Comparison of ENCODE assay signal across 8 cellular contexts in the genomic region with DNA sequence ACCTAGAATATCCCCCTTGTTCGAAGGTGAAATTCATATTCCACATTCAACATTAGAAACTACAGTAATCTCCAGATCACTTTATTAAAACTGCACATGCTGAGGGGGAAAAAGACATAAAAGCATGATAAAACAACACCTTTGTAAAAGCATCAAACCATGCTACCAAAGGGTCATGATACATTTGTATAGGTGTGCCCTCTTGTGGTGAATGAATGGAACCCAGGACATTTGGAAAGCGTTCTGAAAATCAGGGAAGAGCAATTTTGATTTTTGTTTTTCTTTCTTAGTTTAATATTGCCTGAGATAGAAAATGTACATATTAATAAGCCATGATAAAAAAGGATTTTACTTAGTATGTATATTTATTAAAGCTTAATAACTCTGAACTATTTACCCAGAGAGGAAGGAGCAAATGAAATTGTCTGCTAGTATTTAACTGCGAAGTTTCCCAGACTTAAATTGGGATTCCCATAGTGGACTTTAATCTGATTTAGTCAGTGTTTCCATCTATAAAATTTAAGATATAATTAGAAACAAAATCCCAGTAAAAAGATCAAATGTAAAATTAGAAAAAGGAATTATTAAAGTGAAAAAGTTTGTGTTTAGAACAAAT.
DNase-seq lines count a peak whose midpoint lies in the region; ATAC-seq, FAIRE-seq and TF ChIP-seq lines count a peak whose summit lies in the region.

No MANE protein-coding gene starts in this region.

- no peak overlapping the region for H3K4me2 ChIP-seq in A549

- FAIRE-seq in A549 (lab: Jason Lieb, UNC), result peak; percentile 28
- peak; percentile 40 for FAIRE-seq in GM19239 (lab: Jason Lieb, UNC)

- CTCF ChIA-PET in A549 (lab: Yijun Ruan, JAX), result interaction anchor here (0.7 to 1.1 kb wide), 3 partner anchors 9 to 26 kb away, joined by 3 to 4 read pairs (median 3); no protein-coding TSS in a partner anchor

- TF ChIP-seq RAD21 in A549 (conservative IDR thresholded peaks at IDR 0.05 in 1 of 2, IDR thresholded peaks at IDR 0.05 in 1 of 2), result peak; percentile 60 to 66

- no peak for TF ChIP-seq EP300 in A549 (IDR thresholded peaks at IDR 0.05)

- peak; percentile 1 to 39 for DNase-seq in A549 (ENCODE audit: low read depth in 1 of 2, low spot score in 1 of 2)
- no peak for DNase-seq in GM19239 (ENCODE audit: insufficient read length, low spot score)
- DNase-seq in NCI-H1694 treated with DMSO at 0.1 percent for 48 hours (lab: John Stamatoyannopoulos, UW), result peak; percentile 59
- DNase-seq in WERI-Rb-1, result no peak
- DNase-seq in kidney glomerular epithelial cell (lab: John Stamatoyannopoulos, UW), result peak; percentile 36
- DNase-seq in sciatic nerve (ENCODE audit: low spot score), result no peak
- no peak for DNase-seq in activated CD4-positive, alpha-beta T cell treated with anti-CD3 and anti-CD28 coated beads for 4 hours
- DNase-seq in T1000 (lab: John Stamatoyannopoulos, UW), result no peak

- no peaks in the 10 kb centered on the region for H3K36me3 ChIP-seq in WERI-Rb-1

- no peak for TF ChIP-seq POLR2A in A549 (IDR thresholded peaks at IDR 0.05; ENCODE audit: low read length)

- H3K9me3 ChIP-seq in A549, result no peaks in the 10 kb centered on the region
- no peaks in the 10 kb centered on the region for H3K9me3 ChIP-seq in WERI-Rb-1 (ENCODE audit: severe bottlenecking)

- WGBS in A549 (ENCODE audit: missing lambda C conversion rate), result 32% methylated on average over 3 of the region's 3 CpGs

- H3K27ac ChIP-seq in A549, result no peak overlapping the region
- H3K27ac ChIP-seq in WERI-Rb-1, result no peak overlapping the region

- TF ChIP-seq CTCF in A549 (IDR thresholded peaks at IDR 0.05) (peak; percentile 72), WERI-Rb-1 (IDR thresholded peaks at IDR 0.05; ENCODE audit: low read depth, low read length) (peak; percentile 64)

- no peak overlapping the region for H3K4me3 ChIP-seq in A549
- H3K4me3 ChIP-seq in WERI-Rb-1 (ENCODE audit: low read depth, low read length), result no peak overlapping the region

- intact Hi-C loops in sciatic nerve (cut with DNase I), result no loop called here

- no peaks in the 10 kb centered on the region for H3K4me1 ChIP-seq in A549

- POLR2A ChIA-PET in A549 (lab: Yijun Ruan, JAX), result no interaction called here

- peak; percentile 70 to 74 for ATAC-seq in A549
- ATAC-seq in sciatic nerve, result no peak

- H3K27me3 ChIP-seq in WERI-Rb-1 (ENCODE audit: insufficient read depth, low read depth, severe bottlenecking), result no peaks in the 10 kb centered on the region

TF ChIP-seq in A549, 52 proteins besides CTCF, POLR2A, EP300 and RAD21:
- peak; percentile 72 for TF ChIP-seq SMC3 (IDR thresholded peaks at IDR 0.05)
- TF ChIP-seq, protein P1, sequence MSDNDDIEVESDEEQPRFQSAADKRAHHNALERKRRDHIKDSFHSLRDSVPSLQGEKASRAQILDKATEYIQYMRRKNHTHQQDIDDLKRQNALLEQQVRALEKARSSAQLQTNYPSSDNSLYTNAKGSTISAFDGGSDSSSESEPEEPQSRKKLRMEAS (IDR thresholded peaks at IDR 0.05), result no peak

Comparison
In these comparisons a context has a peak if more than half of its experiments do, and no peak if none do; other contexts are left out.
1. DNase-seq: peak in A549 (2 of 2), NCI-H1694 treated with DMSO at 0.1 percent for 48 hours (single experiment) and kidney glomerular epithelial cell (single experiment); none in GM19239 (single experiment), WERI-Rb-1 (single experiment), sciatic nerve (single experiment), activated CD4-positive, alpha-beta T cell treated with anti-CD3 and anti-CD28 coated beads for 4 hours (0 of 2) and T1000 (single experiment).